Comparison of ENCODE assay signal across 1 cellular context in genomic region chr10:70758757-70759514, GRCh38.
TF ChIP-seq lines count a peak whose summit lies in the region.

No MANE protein-coding gene starts in this region.

TF ChIP-seq in endothelial cell of umbilical vein, 7 proteins besides CTCF, POLR2A, EP300 and RAD21 (continued from another document):
- TF ChIP-seq MYC (IDR thresholded peaks at IDR 0.05; ENCODE audit: low read depth, low read length) = no peak
